8 cellular contexts compared by ENCODE assay signal in genomic region chr5:141040763-141041426, GRCh38. TPM values are rescaled to one million over a fixed set of nuclear protein-coding genes. Genes with fewer than 3 reads are reported as not detected.
DNase-seq lines count a peak whose midpoint lies in the region; ATAC-seq and TF ChIP-seq lines count a peak whose summit lies in the region.

No MANE protein-coding gene starts in this region.

- WGBS in lung, 2 donors = 5 to 7% methylated on average over 25 of the region's 25 CpGs

- H3K27me3 Mint-ChIP-seq in activated CD4-positive, alpha-beta memory T cell treated with anti-CD3 and anti-CD28 coated beads, Interleukin-2, amount 10 ng/mL, durations not matched to agents 7 days and 5 days = no peaks in the 10 kb centered on the region
- H3K27me3 Mint-ChIP-seq in effector memory CD8-positive, alpha-beta T cell = peaks cover 0 to 9% of the 10 kb centered on the region in 2 donors

- CTCF ChIA-PET in activated CD4-positive, alpha-beta memory T cell treated with anti-CD3 and anti-CD28 coated beads, Interleukin-2, amount 10 ng/mL, durations not matched to agents 7 days and 5 days (lab: Charles Lee) = interaction anchor here (1.6 kb wide), 1 partner anchor 199 kb away, joined by 6 read pairs; no protein-coding TSS in a partner anchor

- H3K36me3 Mint-ChIP-seq in activated CD4-positive, alpha-beta memory T cell treated with anti-CD3 and anti-CD28 coated beads, Interleukin-2, amount 10 ng/mL, durations not matched to agents 7 days and 5 days (ENCODE audit: low read depth) = no peaks in the 10 kb centered on the region
- no peaks in the 10 kb centered on the region for H3K36me3 Mint-ChIP-seq in effector memory CD8-positive, alpha-beta T cell (ENCODE audit: insufficient read depth)

- no peaks in the 10 kb centered on the region for H3K36me3 ChIP-seq in lung (ENCODE audit: control insufficient read depth in 2 of 2, insufficient read depth in 2 of 2, low read length in 2 of 2)

- H3K4me3 Mint-ChIP-seq in activated CD4-positive, alpha-beta memory T cell treated with anti-CD3 and anti-CD28 coated beads, Interleukin-2, amount 10 ng/mL, durations not matched to agents 7 days and 5 days = no peak overlapping the region
- H3K4me3 Mint-ChIP-seq in effector memory CD8-positive, alpha-beta T cell = no peak overlapping the region

- peaks cover 3% of the 10 kb centered on the region for H3K9me3 Mint-ChIP-seq in activated CD4-positive, alpha-beta memory T cell treated with anti-CD3 and anti-CD28 coated beads, Interleukin-2, amount 10 ng/mL, durations not matched to agents 7 days and 5 days
- peaks cover 0 to 7% of the 10 kb centered on the region in 2 donors for H3K9me3 Mint-ChIP-seq in effector memory CD8-positive, alpha-beta T cell

- DNase-seq in GM12865 (ENCODE audit: low read depth) = peak; percentile 60
- DNase-seq in NCI-H69 (lab: John Stamatoyannopoulos, UW) = peak; percentile 100
- peak; percentile 77 for DNase-seq in activated CD4-positive, alpha-beta memory T cell treated with anti-CD3 and anti-CD28 coated beads, Interleukin-2, amount 10 ng/mL, durations not matched to agents 7 days and 5 days
- DNase-seq in effector memory CD8-positive, alpha-beta T cell = peak; percentile 14 to 36 (median 16)
- peak; percentile 95 for DNase-seq in lung (ENCODE audit: low spot score)
- peak; percentile 38 to 68 (median 45) for DNase-seq in stimulated activated CD4-positive, alpha-beta T cell treated with anti-CD3 and anti-CD28 coated beads, TNF-alpha, amount 100 ng/mL, for 24 hours (ENCODE audit: low read depth in 3 of 3)

- ATAC-seq in HG03520 (IDR thresholded peaks at IDR 0.05; ENCODE audit: unreplicated experiment) = peak; percentile 74
- no peak for ATAC-seq in effector memory CD8-positive, alpha-beta T cell (replicated peaks)
- ATAC-seq in lung (ENCODE audit: insufficient read depth, low FRiP score) = peak; percentile 96
- no peak for ATAC-seq in HG02588 (IDR thresholded peaks at IDR 0.05; ENCODE audit: unreplicated experiment)

- no peaks in the 10 kb centered on the region for H3K4me1 ChIP-seq in lung (ENCODE audit: control insufficient read depth in 2 of 2, insufficient read depth in 2 of 2, low read length in 2 of 2)

- H3K9me3 ChIP-seq in lung (ENCODE audit: control insufficient read depth in 2 of 2, insufficient read depth in 1 of 2, low read length in 1 of 2) = no peaks in the 10 kb centered on the region

- H3K27ac ChIP-seq in lung (ENCODE audit: low read depth in 1 of 2, low read length in 1 of 2) = no peak overlapping the region

- H3K27ac Mint-ChIP-seq in activated CD4-positive, alpha-beta memory T cell treated with anti-CD3 and anti-CD28 coated beads, Interleukin-2, amount 10 ng/mL, durations not matched to agents 7 days and 5 days = no peak overlapping the region
- H3K27ac Mint-ChIP-seq in effector memory CD8-positive, alpha-beta T cell = no peak overlapping the region

- TF ChIP-seq CTCF in GM12865 (IDR thresholded peaks at IDR 0.05; ENCODE audit: insufficient read depth, low read depth, low read length, missing control alignments) = peak; percentile 26
- TF ChIP-seq CTCF in lung (IDR thresholded peaks at IDR 0.05; ENCODE audit: control extremely low read depth, extremely low read depth) = peak; percentile 51

- H3K27me3 ChIP-seq in lung (ENCODE audit: control insufficient read depth, insufficient read depth) = no peaks in the 10 kb centered on the region

- H3K4me1 Mint-ChIP-seq in activated CD4-positive, alpha-beta memory T cell treated with anti-CD3 and anti-CD28 coated beads, Interleukin-2, amount 10 ng/mL, durations not matched to agents 7 days and 5 days = no peaks in the 10 kb centered on the region
- no peaks in the 10 kb centered on the region for H3K4me1 Mint-ChIP-seq in effector memory CD8-positive, alpha-beta T cell (ENCODE audit: low read depth in 2 of 2)

- H3K4me3 ChIP-seq in GM12865 (ENCODE audit: low read depth, low read length) (no peak overlapping the region), lung (peak overlapping the region; percentile 20)

- POLR2A ChIA-PET in activated CD4-positive, alpha-beta memory T cell treated with anti-CD3 and anti-CD28 coated beads, Interleukin-2, amount 10 ng/mL, durations not matched to agents 7 days and 5 days (lab: Charles Lee) = no interaction called here

RNA-seq across cellular contexts. Expression of gene PCDHB1, which starts 10.3 kb away (rescaled TPM):
- total RNA-seq in activated CD4-positive, alpha-beta memory T cell treated with anti-CD3 and anti-CD28 coated beads, Interleukin-2, amount 10 ng/mL, durations not matched to agents 7 days and 5 days = not detected
- total RNA-seq in lung = under 1 TPM; 0.11 to 0.28 TPM
- under 1 TPM; 0.01 to 0.04 TPM for polyA plus RNA-seq in lung

RNA-seq across cellular contexts. Expression of gene PCDHB2, which starts 53.5 kb away (rescaled TPM):
- total RNA-seq in activated CD4-positive, alpha-beta memory T cell treated with anti-CD3 and anti-CD28 coated beads, Interleukin-2, amount 10 ng/mL, durations not matched to agents 7 days and 5 days = under 1 TPM in 1 of 2 experiments, not detected in 1; 0.20 TPM
- 1 to 10 TPM; 4.4 to 6.8 TPM for total RNA-seq in lung
- 1 to 10 TPM in 1 of 2 donors, under 1 TPM in 1; 0.61 to 1.1 TPM for polyA plus RNA-seq in lung

RNA-seq across cellular contexts. Expression of gene PCDHB3, which starts 59.4 kb away (rescaled TPM):
- not detected for total RNA-seq in activated CD4-positive, alpha-beta memory T cell treated with anti-CD3 and anti-CD28 coated beads, Interleukin-2, amount 10 ng/mL, durations not matched to agents 7 days and 5 days
- total RNA-seq in lung = 1 to 10 TPM; 3.0 to 7.8 TPM
- under 1 TPM; 0.33 to 0.84 TPM for polyA plus RNA-seq in lung

Comparison
In these comparisons a context has a peak if more than half of its experiments do, and no peak if none do; other contexts are left out.
1. DNase-seq: peak in every context shown above with its lines; median percentile 100 in NCI-H69; 95 in lung; 77 in activated CD4-positive, alpha-beta memory T cell treated with anti-CD3 and anti-CD28 coated beads, Interleukin-2, amount 10 ng/mL, durations not matched to agents 7 days and 5 days; 60 in GM12865; 45 in stimulated activated CD4-positive, alpha-beta T cell treated with anti-CD3 and anti-CD28 coated beads, TNF-alpha, amount 100 ng/mL, for 24 hours; 16 in effector memory CD8-positive, alpha-beta T cell.
2. ATAC-seq: peak in HG03520 (single experiment) and lung (single experiment); none in effector memory CD8-positive, alpha-beta T cell (single experiment) and HG02588 (single experiment).
3. RNA of gene PCDHB2, which starts 53.5 kb away (total RNA-seq): 4.4 to 6.8 TPM in lung; 0.20 TPM in activated CD4-positive, alpha-beta memory T cell treated with anti-CD3 and anti-CD28 coated beads, Interleukin-2, amount 10 ng/mL, durations not matched to agents 7 days and 5 days; every median in the first group is over 4 times any median in the second.